ENCODE assay signal across 22 cellular contexts in genomic region chr9:68947842-68948569, GRCh38.
DNase-seq lines count a peak whose midpoint lies in the region; ATAC-seq, FAIRE-seq and TF ChIP-seq lines count a peak whose summit lies in the region.
"Had no signal": no experiment of that assay in that cellular context is flagged by ENCODE, and none has a peak within 500 bp of the region (broad histone marks: within the 10 kb centered on the region; RNA-seq: fewer than 3 reads in every experiment).

No MANE protein-coding gene starts in this region.

- H3K9me3 Mint-ChIP-seq in activated naive CD4-positive, alpha-beta T cell treated with anti-CD3 and anti-CD28 coated beads, Interleukin-2, amount 50 U/mL, for 24 hours, result no peaks in the 10 kb centered on the region
- H3K9me3 Mint-ChIP-seq in stimulated activated naive B cell treated with anti-CD40 and anti-IgM and Interleukin-4, amounts not matched to agents 10 μg/mL and 1 μg/mL and 100 μg/mL, for 72 hours, result no peaks in the 10 kb centered on the region
- H3K9me3 Mint-ChIP-seq: CD8-positive, alpha-beta T cell had no signal

- in situ Hi-C loops in K562 (cut with MboI), result no loop called here

- TF ChIP-seq CTCF in OCI-LY3 (IDR thresholded peaks at IDR 0.05; ENCODE audit: low read depth, low read length), result no peak
- TF ChIP-seq CTCF in K562 (IDR thresholded peaks at IDR 0.05 in 2 of 3, conservative IDR thresholded peaks at IDR 0.05 in 1 of 3; ENCODE audit: insufficient read depth in 2 of 3, low read depth in 1 of 3, low read length in 3 of 3), result no peak

- TF ChIP-seq EP300 in K562 (IDR thresholded peaks at IDR 0.05; ENCODE audit: low read length), result no peak

- no peak overlapping the region for H2AFZ ChIP-seq in OCI-LY3 (ENCODE audit: low read depth, low read length)
- H2AFZ ChIP-seq in K562 (ENCODE audit: low read depth, low read length), result no peak overlapping the region

- H3K36me3 Mint-ChIP-seq in activated naive CD4-positive, alpha-beta T cell treated with anti-CD3 and anti-CD28 coated beads, Interleukin-2, amount 50 U/mL, for 24 hours, result no peaks in the 10 kb centered on the region
- peaks cover 52 to 73% of the 10 kb centered on the region in 2 donors for H3K36me3 Mint-ChIP-seq in stimulated activated naive B cell treated with anti-CD40 and anti-IgM and Interleukin-4, amounts not matched to agents 10 μg/mL and 1 μg/mL and 100 μg/mL, for 72 hours
- H3K36me3 Mint-ChIP-seq: CD8-positive, alpha-beta T cell had no signal

- no peak for DNase-seq in activated naive CD4-positive, alpha-beta T cell treated with Interleukin-2 at 50 U/mL for 16 hours
- DNase-seq in K562 (ENCODE audit: extremely low read depth in 1 of 4, low spot score in 3 of 4) (no peak), Right ventricle myocardium inferior (ENCODE audit: missing footprints) (no peak), islet precursor cell (no peak)
- DNase-seq in stimulated activated naive B cell treated with anti-CD40 and anti-IgM and Interleukin-4, amounts not matched to agents 10 μg/mL and 1 μg/mL and 100 μg/mL, for 72 hours, result no peak
- DNase-seq: activated CD4-positive, alpha-beta T cell treated with anti-CD3 and anti-CD28 coated beads for 1 hour; amygdala; CD8-positive, alpha-beta T cell; central memory CD4-positive, alpha-beta T cell; DMS79; erythroblast; H7; KBM-7; left ventricle myocardium inferior; NCI-H1092; NCI-H524; uterus had no signal

- H3K4me3 ChIP-seq in OCI-LY3 (ENCODE audit: low read length), result no peak overlapping the region
- no peak overlapping the region for H3K4me3 ChIP-seq in K562
- H3K4me3 ChIP-seq: gastroesophageal sphincter, left ventricle myocardium inferior, uterus had no signal

- no peak overlapping the region for H3K4me3 Mint-ChIP-seq in activated naive CD4-positive, alpha-beta T cell treated with anti-CD3 and anti-CD28 coated beads, Interleukin-2, amount 50 U/mL, for 24 hours
- H3K4me3 Mint-ChIP-seq in stimulated activated naive B cell treated with anti-CD40 and anti-IgM and Interleukin-4, amounts not matched to agents 10 μg/mL and 1 μg/mL and 100 μg/mL, for 72 hours, result peak overlapping the region in 1 of 2 donors; percentile 5
- H3K4me3 Mint-ChIP-seq: CD8-positive, alpha-beta T cell had no signal

- TF ChIP-seq POLR2A in K562 (conservative IDR thresholded peaks at IDR 0.05), result no peak

- no peak for TF ChIP-seq RAD21 in K562 (CRISPR knock-in tag; conservative IDR thresholded peaks at IDR 0.05 in 1 of 2, IDR thresholded peaks at IDR 0.05 in 1 of 2)

- no peak overlapping the region for H3K9ac ChIP-seq in OCI-LY3 (ENCODE audit: low read length)
- H3K9ac ChIP-seq in K562 (ENCODE audit: insufficient read depth in 1 of 2, low read depth in 2 of 2, low read length in 2 of 2), result no peak overlapping the region

- FAIRE-seq in K562 (lab: Jason Lieb, UNC), result peak; percentile 6

- no TSS peak for BruUV-seq in K562 (replicated peaks; lab: Mats Ljungman, UMichigan)

- intact Hi-C loops in K562 (cut with micrococcal nuclease) (loop anchor here (5.0 kb wide), 1 partner anchor 366 kb away; no protein-coding TSS in a partner anchor), Right ventricle myocardium inferior (cut with DNase I) (loop anchor here (10.0 kb wide), 1 partner anchor 243 kb away; the partner anchor contains the start of gene PIP5K1B)

- no peaks in the 10 kb centered on the region for H3K9me3 ChIP-seq in OCI-LY3 (ENCODE audit: insufficient read depth, low read length)
- H3K9me3 ChIP-seq in K562 (replicated peaks; ENCODE audit: control insufficient read depth, insufficient read depth, low read depth, low read length), result no peaks in the 10 kb centered on the region
- H3K9me3 ChIP-seq: gastroesophageal sphincter, left ventricle myocardium inferior, neutrophil, uterus had no signal

- H3K4me2 ChIP-seq in OCI-LY3 (ENCODE audit: low read length), result 0 out of 2 replicates have a peak overlapping the region, but pooled peaks have one; percentile 6
- no peak overlapping the region for H3K4me2 ChIP-seq in K562 (ENCODE audit: insufficient read depth, low read length)

- H3K27ac ChIP-seq in OCI-LY3 (ENCODE audit: low read length), result no peak overlapping the region
- no peak overlapping the region for H3K27ac ChIP-seq in K562 (ENCODE audit: extremely low read depth, low read depth, low read length)
- H3K27ac ChIP-seq: gastroesophageal sphincter, left ventricle myocardium inferior, neutrophil, uterus had no signal

- CTCF ChIA-PET in K562 (lab: Yijun Ruan, JAX; ENCODE audit: low intra/inter-chr PET ratio), result interaction anchor here (0.7 kb wide), 2 partner anchors 115 to 364 kb away, joined by 3 to 4 read pairs; no protein-coding TSS in a partner anchor

- H3K36me3 ChIP-seq in OCI-LY3 (replicated peaks; ENCODE audit: low read depth, low read length) (no peaks in the 10 kb centered on the region), K562 (ENCODE audit: control insufficient read depth, insufficient read depth, low read length) (no peaks in the 10 kb centered on the region)
- H3K36me3 ChIP-seq: gastroesophageal sphincter, left ventricle myocardium inferior, uterus had no signal

- peak overlapping the region; percentile 20 for H3K27ac Mint-ChIP-seq in activated naive CD4-positive, alpha-beta T cell treated with anti-CD3 and anti-CD28 coated beads, Interleukin-2, amount 50 U/mL, for 24 hours
- peak overlapping the region; percentile 75 for H3K27ac Mint-ChIP-seq in stimulated activated naive B cell treated with anti-CD40 and anti-IgM and Interleukin-4, amounts not matched to agents 10 μg/mL and 1 μg/mL and 100 μg/mL, for 72 hours
- H3K27ac Mint-ChIP-seq: CD8-positive, alpha-beta T cell had no signal

- H3K79me2 ChIP-seq in OCI-LY3 (ENCODE audit: low read length) (no peaks in the 10 kb centered on the region), K562 (ENCODE audit: control insufficient read depth, insufficient read depth, low read length) (no peaks in the 10 kb centered on the region)

- H3K4me1 ChIP-seq in OCI-LY3 (ENCODE audit: low read length), result peaks cover 43% of the 10 kb centered on the region
- peaks cover 0 to 3% of the 10 kb centered on the region in 2 experiments; a peak in 2 of 5 replicates for H3K4me1 ChIP-seq in K562 (replicated peaks in 1 of 2; ENCODE audit: control insufficient read depth in 2 of 2, insufficient read depth in 2 of 2, low read length in 2 of 2)
- H3K4me1 ChIP-seq: gastroesophageal sphincter, uterus had no signal

- WGBS in K562 (ENCODE audit: insufficient coverage, low coverage, missing lambda C conversion rate), result 48% methylated on average over 2 of the region's 3 CpGs

- H3K9me1 ChIP-seq in K562 (ENCODE audit: control insufficient read depth, insufficient read depth, low read length), result no peaks in the 10 kb centered on the region

- H3K27me3 ChIP-seq in OCI-LY3 (ENCODE audit: low read depth, low read length) (peaks cover 33% of the 10 kb centered on the region), K562 (ENCODE audit: control insufficient read depth in 2 of 2, insufficient read depth in 2 of 2, low read length in 2 of 2) (no peaks in the 10 kb centered on the region)
- H3K27me3 ChIP-seq: gastroesophageal sphincter, neutrophil, uterus had no signal

- ATAC-seq in K562 (no peak), Right ventricle myocardium inferior (no peak), GM18873 (IDR thresholded peaks at IDR 0.05; ENCODE audit: low FRiP score, unreplicated experiment) (no peak)
- peak; percentile 71 to 81 for ATAC-seq in stimulated activated naive B cell treated with anti-CD40 and anti-IgM and Interleukin-4, amounts not matched to agents 10 μg/mL and 1 μg/mL and 100 μg/mL, for 72 hours (replicated peaks)
- ATAC-seq: CD8-positive, alpha-beta T cell; gastroesophageal sphincter had no signal

- H3K27me3 Mint-ChIP-seq in activated naive CD4-positive, alpha-beta T cell treated with anti-CD3 and anti-CD28 coated beads, Interleukin-2, amount 50 U/mL, for 24 hours, result no peaks in the 10 kb centered on the region
- no peaks in the 10 kb centered on the region for H3K27me3 Mint-ChIP-seq in stimulated activated naive B cell treated with anti-CD40 and anti-IgM and Interleukin-4, amounts not matched to agents 10 μg/mL and 1 μg/mL and 100 μg/mL, for 72 hours

- POLR2A ChIA-PET in K562 (lab: Yijun Ruan, JAX), result no interaction called here

- peaks cover 8% of the 10 kb centered on the region for H3K4me1 Mint-ChIP-seq in activated naive CD4-positive, alpha-beta T cell treated with anti-CD3 and anti-CD28 coated beads, Interleukin-2, amount 50 U/mL, for 24 hours
- peaks cover 38 to 65% of the 10 kb centered on the region in 2 donors for H3K4me1 Mint-ChIP-seq in stimulated activated naive B cell treated with anti-CD40 and anti-IgM and Interleukin-4, amounts not matched to agents 10 μg/mL and 1 μg/mL and 100 μg/mL, for 72 hours

- H4K20me1 ChIP-seq in OCI-LY3 (ENCODE audit: insufficient read depth, low read length) (no peaks in the 10 kb centered on the region), K562 (replicated peaks; ENCODE audit: control insufficient read depth, insufficient read depth, low read length) (no peaks in the 10 kb centered on the region)

TF ChIP-seq in K562, 482 proteins besides CTCF, POLR2A, EP300 and RAD21 (continues in another document):
- TF ChIP-seq ATF3 (IDR thresholded peaks at IDR 0.05) (peak; percentile 43; the same call in 1 of the 2 replicates), ATF3 (CRISPR knock-in tag; conservative IDR thresholded peaks at IDR 0.05) (no peak), FOXJ2 (tag; IDR thresholded peaks at IDR 0.05) (no peak), MBD2 (IDR thresholded peaks at IDR 0.05; ENCODE audit: borderline replicate concordance, low read depth) (no peak), ELK3 (CRISPR knock-in tag; IDR thresholded peaks at IDR 0.05) (no peak), POLR3G (IDR thresholded peaks at IDR 0.05; ENCODE audit: extremely low read depth, insufficient read length, insufficient replicate concordance) (no peak)

Comparison
In these comparisons a context has a peak if more than half of its experiments do, and no peak if none do; other contexts are left out.
1. ATAC-seq: peak in stimulated activated naive B cell treated with anti-CD40 and anti-IgM and Interleukin-4, amounts not matched to agents 10 μg/mL and 1 μg/mL and 100 μg/mL, for 72 hours (2 of 2); none in K562 (single experiment), Right ventricle myocardium inferior (single experiment) and GM18873 (single experiment).